In the genomic region with DNA sequence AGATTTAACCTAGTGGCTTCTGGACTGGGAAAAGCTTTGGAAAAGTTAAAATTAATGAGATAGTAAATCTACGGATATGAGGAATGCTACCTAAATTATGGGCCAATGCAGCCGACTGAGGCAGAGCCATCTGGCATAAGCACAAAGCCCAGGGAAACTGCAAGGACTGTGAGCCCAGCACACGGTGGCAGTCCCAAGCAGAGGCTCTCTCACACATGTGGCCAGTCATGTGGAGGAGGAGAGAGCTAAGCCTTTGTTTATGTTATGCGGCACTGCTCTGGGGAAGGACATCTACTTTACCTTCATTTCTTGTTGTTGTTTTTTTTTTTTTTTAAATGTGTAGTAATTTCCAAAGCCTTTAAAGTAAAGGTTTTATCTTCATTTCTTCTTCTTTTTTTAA, we compare ENCODE assay signal across 2 cellular contexts.
TF ChIP-seq lines count a peak whose summit lies in the region.

No MANE protein-coding gene starts in this region.

TF ChIP-seq in GM23338, 12 proteins besides CTCF, POLR2A, EP300 and RAD21 (continued from another document):
- TF ChIP-seq POLR2AphosphoS5 (IDR thresholded peaks at IDR 0.05; ENCODE audit: low read depth) (no peak), STAT1 (IDR thresholded peaks at IDR 0.05; ENCODE audit: unreplicated experiment) (no peak), ZNF114 (CRISPR knock-in tag; IDR thresholded peaks at IDR 0.05) (no peak), NANOG (IDR thresholded peaks at IDR 0.05; ENCODE audit: borderline replicate concordance) (no peak), EZH2 (IDR thresholded peaks at IDR 0.05; ENCODE audit: low read depth, unreplicated experiment) (no peak), ZNF331 (CRISPR knock-in tag; IDR thresholded peaks at IDR 0.05; ENCODE audit: low read depth) (no peak), EZH2phosphoT487 (IDR thresholded peaks at IDR 0.05; ENCODE audit: unreplicated experiment) (no peak)
- TF ChIP-seq, protein P1, sequence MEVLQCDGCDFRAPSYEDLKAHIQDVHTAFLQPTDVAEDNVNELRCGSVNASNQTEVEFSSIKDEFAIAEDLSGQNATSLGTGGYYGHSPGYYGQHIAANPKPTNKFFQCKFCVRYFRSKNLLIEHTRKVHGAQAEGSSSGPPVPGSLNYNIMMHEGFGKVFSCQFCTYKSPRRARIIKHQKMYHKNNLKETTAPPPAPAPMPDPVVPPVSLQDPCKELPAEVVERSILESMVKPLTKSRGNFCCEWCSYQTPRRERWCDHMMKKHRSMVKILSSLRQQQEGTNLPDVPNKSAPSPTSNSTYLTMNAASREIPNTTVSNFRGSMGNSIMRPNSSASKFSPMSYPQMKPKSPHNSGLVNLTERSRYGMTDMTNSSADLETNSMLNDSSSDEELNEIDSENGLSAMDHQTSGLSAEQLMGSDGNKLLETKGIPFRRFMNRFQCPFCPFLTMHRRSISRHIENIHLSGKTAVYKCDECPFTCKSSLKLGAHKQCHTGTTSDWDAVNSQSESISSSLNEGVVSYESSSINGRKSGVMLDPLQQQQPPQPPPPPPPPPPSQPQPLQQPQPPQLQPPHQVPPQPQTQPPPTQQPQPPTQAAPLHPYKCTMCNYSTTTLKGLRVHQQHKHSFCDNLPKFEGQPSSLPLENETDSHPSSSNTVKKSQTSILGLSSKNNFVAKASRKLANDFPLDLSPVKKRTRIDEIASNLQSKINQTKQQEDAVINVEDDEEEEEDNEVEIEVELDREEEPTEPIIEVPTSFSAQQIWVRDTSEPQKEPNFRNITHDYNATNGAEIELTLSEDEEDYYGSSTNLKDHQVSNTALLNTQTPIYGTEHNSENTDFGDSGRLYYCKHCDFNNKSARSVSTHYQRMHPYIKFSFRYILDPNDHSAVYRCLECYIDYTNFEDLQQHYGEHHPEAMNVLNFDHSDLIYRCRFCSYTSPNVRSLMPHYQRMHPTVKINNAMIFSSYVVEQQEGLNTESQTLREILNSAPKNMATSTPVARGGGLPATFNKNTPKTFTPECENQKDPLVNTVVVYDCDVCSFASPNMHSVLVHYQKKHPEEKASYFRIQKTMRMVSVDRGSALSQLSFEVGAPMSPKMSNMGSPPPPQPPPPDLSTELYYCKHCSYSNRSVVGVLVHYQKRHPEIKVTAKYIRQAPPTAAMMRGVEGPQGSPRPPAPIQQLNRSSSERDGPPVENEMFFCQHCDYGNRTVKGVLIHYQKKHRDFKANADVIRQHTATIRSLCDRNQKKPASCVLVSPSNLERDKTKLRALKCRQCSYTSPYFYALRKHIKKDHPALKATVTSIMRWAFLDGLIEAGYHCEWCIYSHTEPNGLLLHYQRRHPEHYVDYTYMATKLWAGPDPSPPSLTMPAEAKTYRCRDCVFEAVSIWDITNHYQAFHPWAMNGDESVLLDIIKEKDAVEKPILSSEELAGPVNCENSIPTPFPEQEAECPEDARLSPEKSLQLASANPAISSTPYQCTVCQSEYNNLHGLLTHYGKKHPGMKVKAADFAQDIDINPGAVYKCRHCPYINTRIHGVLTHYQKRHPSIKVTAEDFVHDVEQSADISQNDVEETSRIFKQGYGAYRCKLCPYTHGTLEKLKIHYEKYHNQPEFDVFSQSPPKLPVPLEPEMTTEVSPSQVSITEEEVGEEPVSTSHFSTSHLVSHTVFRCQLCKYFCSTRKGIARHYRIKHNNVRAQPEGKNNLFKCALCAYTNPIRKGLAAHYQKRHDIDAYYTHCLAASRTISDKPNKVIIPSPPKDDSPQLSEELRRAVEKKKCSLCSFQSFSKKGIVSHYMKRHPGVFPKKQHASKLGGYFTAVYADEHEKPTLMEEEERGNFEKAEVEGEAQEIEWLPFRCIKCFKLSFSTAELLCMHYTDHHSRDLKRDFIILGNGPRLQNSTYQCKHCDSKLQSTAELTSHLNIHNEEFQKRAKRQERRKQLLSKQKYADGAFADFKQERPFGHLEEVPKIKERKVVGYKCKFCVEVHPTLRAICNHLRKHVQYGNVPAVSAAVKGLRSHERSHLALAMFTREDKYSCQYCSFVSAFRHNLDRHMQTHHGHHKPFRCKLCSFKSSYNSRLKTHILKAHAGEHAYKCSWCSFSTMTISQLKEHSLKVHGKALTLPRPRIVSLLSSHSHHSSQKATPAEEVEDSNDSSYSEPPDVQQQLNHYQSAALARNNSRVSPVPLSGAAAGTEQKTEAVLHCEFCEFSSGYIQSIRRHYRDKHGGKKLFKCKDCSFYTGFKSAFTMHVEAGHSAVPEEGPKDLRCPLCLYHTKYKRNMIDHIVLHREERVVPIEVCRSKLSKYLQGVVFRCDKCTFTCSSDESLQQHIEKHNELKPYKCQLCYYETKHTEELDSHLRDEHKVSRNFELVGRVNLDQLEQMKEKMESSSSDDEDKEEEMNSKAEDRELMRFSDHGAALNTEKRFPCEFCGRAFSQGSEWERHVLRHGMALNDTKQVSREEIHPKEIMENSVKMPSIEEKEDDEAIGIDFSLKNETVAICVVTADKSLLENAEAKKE (CRISPR knock-in tag; IDR thresholded peaks at IDR 0.05): no peak

TF ChIP-seq in WTC11, 78 proteins besides CTCF, POLR2A, EP300 and RAD21 (continued from another document):
- TF ChIP-seq, protein P2, sequence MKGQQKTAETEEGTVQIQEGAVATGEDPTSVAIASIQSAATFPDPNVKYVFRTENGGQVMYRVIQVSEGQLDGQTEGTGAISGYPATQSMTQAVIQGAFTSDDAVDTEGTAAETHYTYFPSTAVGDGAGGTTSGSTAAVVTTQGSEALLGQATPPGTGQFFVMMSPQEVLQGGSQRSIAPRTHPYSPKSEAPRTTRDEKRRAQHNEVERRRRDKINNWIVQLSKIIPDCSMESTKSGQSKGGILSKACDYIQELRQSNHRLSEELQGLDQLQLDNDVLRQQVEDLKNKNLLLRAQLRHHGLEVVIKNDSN (CRISPR knock-in tag; IDR thresholded peaks at IDR 0.05): no peak
- TF ChIP-seq, protein P3, sequence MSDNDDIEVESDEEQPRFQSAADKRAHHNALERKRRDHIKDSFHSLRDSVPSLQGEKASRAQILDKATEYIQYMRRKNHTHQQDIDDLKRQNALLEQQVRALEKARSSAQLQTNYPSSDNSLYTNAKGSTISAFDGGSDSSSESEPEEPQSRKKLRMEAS (CRISPR knock-in tag; IDR thresholded peaks at IDR 0.05): no peak
- TF ChIP-seq, protein P4, sequence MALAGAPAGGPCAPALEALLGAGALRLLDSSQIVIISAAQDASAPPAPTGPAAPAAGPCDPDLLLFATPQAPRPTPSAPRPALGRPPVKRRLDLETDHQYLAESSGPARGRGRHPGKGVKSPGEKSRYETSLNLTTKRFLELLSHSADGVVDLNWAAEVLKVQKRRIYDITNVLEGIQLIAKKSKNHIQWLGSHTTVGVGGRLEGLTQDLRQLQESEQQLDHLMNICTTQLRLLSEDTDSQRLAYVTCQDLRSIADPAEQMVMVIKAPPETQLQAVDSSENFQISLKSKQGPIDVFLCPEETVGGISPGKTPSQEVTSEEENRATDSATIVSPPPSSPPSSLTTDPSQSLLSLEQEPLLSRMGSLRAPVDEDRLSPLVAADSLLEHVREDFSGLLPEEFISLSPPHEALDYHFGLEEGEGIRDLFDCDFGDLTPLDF (CRISPR knock-in tag; IDR thresholded peaks at IDR 0.05): no peak
- TF ChIP-seq, protein P5, sequence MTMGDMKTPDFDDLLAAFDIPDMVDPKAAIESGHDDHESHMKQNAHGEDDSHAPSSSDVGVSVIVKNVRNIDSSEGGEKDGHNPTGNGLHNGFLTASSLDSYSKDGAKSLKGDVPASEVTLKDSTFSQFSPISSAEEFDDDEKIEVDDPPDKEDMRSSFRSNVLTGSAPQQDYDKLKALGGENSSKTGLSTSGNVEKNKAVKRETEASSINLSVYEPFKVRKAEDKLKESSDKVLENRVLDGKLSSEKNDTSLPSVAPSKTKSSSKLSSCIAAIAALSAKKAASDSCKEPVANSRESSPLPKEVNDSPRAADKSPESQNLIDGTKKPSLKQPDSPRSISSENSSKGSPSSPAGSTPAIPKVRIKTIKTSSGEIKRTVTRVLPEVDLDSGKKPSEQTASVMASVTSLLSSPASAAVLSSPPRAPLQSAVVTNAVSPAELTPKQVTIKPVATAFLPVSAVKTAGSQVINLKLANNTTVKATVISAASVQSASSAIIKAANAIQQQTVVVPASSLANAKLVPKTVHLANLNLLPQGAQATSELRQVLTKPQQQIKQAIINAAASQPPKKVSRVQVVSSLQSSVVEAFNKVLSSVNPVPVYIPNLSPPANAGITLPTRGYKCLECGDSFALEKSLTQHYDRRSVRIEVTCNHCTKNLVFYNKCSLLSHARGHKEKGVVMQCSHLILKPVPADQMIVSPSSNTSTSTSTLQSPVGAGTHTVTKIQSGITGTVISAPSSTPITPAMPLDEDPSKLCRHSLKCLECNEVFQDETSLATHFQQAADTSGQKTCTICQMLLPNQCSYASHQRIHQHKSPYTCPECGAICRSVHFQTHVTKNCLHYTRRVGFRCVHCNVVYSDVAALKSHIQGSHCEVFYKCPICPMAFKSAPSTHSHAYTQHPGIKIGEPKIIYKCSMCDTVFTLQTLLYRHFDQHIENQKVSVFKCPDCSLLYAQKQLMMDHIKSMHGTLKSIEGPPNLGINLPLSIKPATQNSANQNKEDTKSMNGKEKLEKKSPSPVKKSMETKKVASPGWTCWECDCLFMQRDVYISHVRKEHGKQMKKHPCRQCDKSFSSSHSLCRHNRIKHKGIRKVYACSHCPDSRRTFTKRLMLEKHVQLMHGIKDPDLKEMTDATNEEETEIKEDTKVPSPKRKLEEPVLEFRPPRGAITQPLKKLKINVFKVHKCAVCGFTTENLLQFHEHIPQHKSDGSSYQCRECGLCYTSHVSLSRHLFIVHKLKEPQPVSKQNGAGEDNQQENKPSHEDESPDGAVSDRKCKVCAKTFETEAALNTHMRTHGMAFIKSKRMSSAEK (CRISPR knock-in tag; IDR thresholded peaks at IDR 0.05; ENCODE audit: borderline replicate concordance): no peak
- no peak for TF ChIP-seq ZNF671 (CRISPR knock-in tag; IDR thresholded peaks at IDR 0.05)
- no peak for TF ChIP-seq CBFB (CRISPR knock-in tag; IDR thresholded peaks at IDR 0.05; ENCODE audit: low read depth)
- TF ChIP-seq RELA (CRISPR knock-in tag; IDR thresholded peaks at IDR 0.05; ENCODE audit: borderline replicate concordance): no peak
- TF ChIP-seq PRRX2 (CRISPR knock-in tag; IDR thresholded peaks at IDR 0.05): no peak
- TF ChIP-seq, protein P6, sequence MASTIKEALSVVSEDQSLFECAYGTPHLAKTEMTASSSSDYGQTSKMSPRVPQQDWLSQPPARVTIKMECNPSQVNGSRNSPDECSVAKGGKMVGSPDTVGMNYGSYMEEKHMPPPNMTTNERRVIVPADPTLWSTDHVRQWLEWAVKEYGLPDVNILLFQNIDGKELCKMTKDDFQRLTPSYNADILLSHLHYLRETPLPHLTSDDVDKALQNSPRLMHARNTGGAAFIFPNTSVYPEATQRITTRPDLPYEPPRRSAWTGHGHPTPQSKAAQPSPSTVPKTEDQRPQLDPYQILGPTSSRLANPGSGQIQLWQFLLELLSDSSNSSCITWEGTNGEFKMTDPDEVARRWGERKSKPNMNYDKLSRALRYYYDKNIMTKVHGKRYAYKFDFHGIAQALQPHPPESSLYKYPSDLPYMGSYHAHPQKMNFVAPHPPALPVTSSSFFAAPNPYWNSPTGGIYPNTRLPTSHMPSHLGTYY (CRISPR knock-in tag; IDR thresholded peaks at IDR 0.05): no peak
